Comparison of ENCODE assay signal across 11 cellular contexts in genomic region chr3:71443332-71443731, GRCh38.
DNase-seq lines count a peak whose midpoint lies in the region; ATAC-seq, FAIRE-seq and TF ChIP-seq lines count a peak whose summit lies in the region.
"Had no signal": no experiment of that assay in that cellular context is flagged by ENCODE, and none has a peak within 500 bp of the region (broad histone marks: within the 10 kb centered on the region; RNA-seq: fewer than 3 reads in every experiment).

No MANE protein-coding gene starts in this region.

- peaks cover 72% of the 10 kb centered on the region for H3K79me2 ChIP-seq in Loucy (ENCODE audit: insufficient read depth, low read length)

- no peak overlapping the region for H2AFZ ChIP-seq in Loucy (ENCODE audit: low read length)

- H3K4me1 ChIP-seq in Loucy (ENCODE audit: insufficient read depth, low read length, poor library complexity, severe bottlenecking) (peaks cover 84% of the 10 kb centered on the region), breast epithelium (peaks cover 6 to 25% of the 10 kb centered on the region in 2 donors)

- no peak for TF ChIP-seq POLR2A in breast epithelium (IDR thresholded peaks at IDR 0.05)

- peak overlapping the region; percentile 58 for H3K4me3 ChIP-seq in Loucy (ENCODE audit: low read length, poor library complexity, severe bottlenecking)
- no peak overlapping the region for H3K4me3 ChIP-seq in breast epithelium

- peak overlapping the region; percentile 78 for H3K4me2 ChIP-seq in Loucy (ENCODE audit: low read depth, low read length, poor library complexity, severe bottlenecking)

- FAIRE-seq in RCC 7860 (lab: Jason Lieb, UNC) = no peak

- no peaks in the 10 kb centered on the region for H3K9me2 ChIP-seq in Loucy (replicated peaks; ENCODE audit: low read depth, low read length)

- ATAC-seq in GM19452 (IDR thresholded peaks at IDR 0.05; ENCODE audit: unreplicated experiment) (no peak), HG03354 (IDR thresholded peaks at IDR 0.05; ENCODE audit: poor library complexity, severe bottlenecking, unreplicated experiment) (no peak)

- no peaks in the 10 kb centered on the region for H3K9me3 ChIP-seq in Loucy (ENCODE audit: insufficient read depth, low read depth, low read length)
- H3K9me3 ChIP-seq in breast epithelium = no peaks in the 10 kb centered on the region

- H4K20me1 ChIP-seq in Loucy (ENCODE audit: insufficient read depth, low read length, poor library complexity, severe bottlenecking) = no peaks in the 10 kb centered on the region

- peaks cover 97% of the 10 kb centered on the region for H3K4me1 Mint-ChIP-seq in CD14-positive monocyte
- peaks cover 30% of the 10 kb centered on the region for H3K4me1 Mint-ChIP-seq in nephron progenitor cell

- H3K9me3 Mint-ChIP-seq in CD14-positive monocyte (no peaks in the 10 kb centered on the region), nephron progenitor cell (no peaks in the 10 kb centered on the region)

- H3K27me3 ChIP-seq in Loucy (ENCODE audit: insufficient read depth, low read length, poor library complexity, severe bottlenecking) (no peaks in the 10 kb centered on the region), breast epithelium (no peaks in the 10 kb centered on the region)

- intact Hi-C loops in CD14-positive monocyte (cut with micrococcal nuclease) (loop anchor here (5.0 kb wide), 3 partner anchors 51 to 139 kb away; partner anchors contain the start of gene FOXP1 (in 1 of the 2)), breast epithelium (cut with DNase I; ENCODE audit: low total_unique reads) (no loop called here)

- H3K36me3 ChIP-seq in Loucy (ENCODE audit: insufficient read depth, low read length) (no peaks in the 10 kb centered on the region), breast epithelium (no peaks in the 10 kb centered on the region)

- H3K9ac ChIP-seq in Loucy (ENCODE audit: low read depth, low read length, poor library complexity, severe bottlenecking) = peak overlapping the region; percentile 84

- no peak overlapping the region for H3K4me3 Mint-ChIP-seq in CD14-positive monocyte
- no peak overlapping the region for H3K4me3 Mint-ChIP-seq in nephron progenitor cell

- DNase-seq in CD14-positive monocyte (ENCODE audit: low spot score) (no peak), breast epithelium (ENCODE audit: low spot score in 2 of 2) (no peak), nephron progenitor cell (no peak), HT-29 (ENCODE audit: low spot score) (no peak), RCC 7860 (ENCODE audit: low spot score) (no peak)
- DNase-seq: COR-L47; effector CD4-positive, alpha-beta T cell; NCI-H2171 had no signal

- TF ChIP-seq CTCF in CD14-positive monocyte (IDR thresholded peaks at IDR 0.05) (no peak), Loucy (conservative IDR thresholded peaks at IDR 0.05; ENCODE audit: low read length) (no peak), breast epithelium (IDR thresholded peaks at IDR 0.05) (no peak), nephron progenitor cell (IDR thresholded peaks at IDR 0.05) (no peak)

- peaks cover 10 to 20% of the 10 kb centered on the region in 2 donors for H3K36me3 Mint-ChIP-seq in CD14-positive monocyte
- H3K36me3 Mint-ChIP-seq in nephron progenitor cell (ENCODE audit: low read depth) = peaks cover 3% of the 10 kb centered on the region

- H3K27me3 Mint-ChIP-seq in CD14-positive monocyte (ENCODE audit: low read depth in 3 of 3) (peaks cover 0 to 2% (median 0%) of the 10 kb centered on the region in 3 donors), nephron progenitor cell (ENCODE audit: low read depth, poor library complexity) (peaks cover 8% of the 10 kb centered on the region)

- H3K27ac ChIP-seq in breast epithelium = peak overlapping the region; percentile 87 to 93

- H3K27ac Mint-ChIP-seq in CD14-positive monocyte (peak overlapping the region; percentile 98 to 100 (median 99)), nephron progenitor cell (peak overlapping the region; percentile 84)

- H3F3A ChIP-seq in Loucy (ENCODE audit: low read depth) = peaks cover 20% of the 10 kb centered on the region
